ENCODE assay signal across 24 cellular contexts in genomic region chr2:205580591-205580990, GRCh38.
DNase-seq lines count a peak whose midpoint lies in the region; ATAC-seq and TF ChIP-seq lines count a peak whose summit lies in the region.
"Had no signal": no experiment of that assay in that cellular context is flagged by ENCODE, and none has a peak within 500 bp of the region (broad histone marks: within the 10 kb centered on the region; RNA-seq: fewer than 3 reads in every experiment).

No MANE protein-coding gene starts in this region.

- intact Hi-C loops in mammary epithelial cell (cut with micrococcal nuclease) = no loop called here
- intact Hi-C loops in MCF 10A (cut with micrococcal nuclease) = no loop called here
- intact Hi-C loops in CD4-positive, alpha-beta memory T cell (cut with micrococcal nuclease) = no loop called here

- H3K27ac ChIP-seq in mammary epithelial cell (ENCODE audit: insufficient read depth, low read depth, low read length) = no peak overlapping the region
- H3K27ac ChIP-seq in CD4-positive, alpha-beta memory T cell (ENCODE audit: low read depth, low read length) = no peak overlapping the region
- H3K27ac ChIP-seq: 22Rv1, BLaER1, heart right ventricle, neutrophil, spleen had no signal

- BruUV-seq in mammary epithelial cell (replicated peaks; lab: Mats Ljungman, UMichigan) (no TSS peak), MCF 10A (replicated peaks; lab: Mats Ljungman, UMichigan) (no TSS peak)

- no peaks in the 10 kb centered on the region for H3K4me1 Mint-ChIP-seq in MCF 10A (ENCODE audit: insufficient read depth, unreplicated experiment)
- no peaks in the 10 kb centered on the region for H3K4me1 Mint-ChIP-seq in activated CD8-positive, alpha-beta T cell treated with anti-CD3 and anti-CD28 coated beads, Interleukin-2, amount 10 ng/mL, durations not matched to agents 7 days and 5 days (ENCODE audit: low read depth)
- H3K4me1 Mint-ChIP-seq in CD4-positive, alpha-beta memory T cell = no peaks in the 10 kb centered on the region
- H3K4me1 Mint-ChIP-seq: activated CD4-positive, alpha-beta T cell treated with anti-CD3 and anti-CD28 coated beads, Interleukin-2, amount 10 ng/mL, durations not matched to agents 24 days and 14 days; activated naive CD8-positive, alpha-beta T cell treated with anti-CD3 and anti-CD28 coated beads, Interleukin-2, amount 50 U/mL, for 24 hours had no signal

- H3K4me2 ChIP-seq in mammary epithelial cell (ENCODE audit: insufficient read depth, low read depth, low read length) = no peak overlapping the region
- H3K4me2 ChIP-seq: BLaER1 had no signal

- in situ Hi-C loops in mammary epithelial cell (cut with MboI; ENCODE audit: low sequenced_read_pairs in 2 of 2) = no loop called here

- H3K4me3 Mint-ChIP-seq in MCF 10A (ENCODE audit: unreplicated experiment) = no peak overlapping the region
- H3K4me3 Mint-ChIP-seq in activated CD8-positive, alpha-beta T cell treated with anti-CD3 and anti-CD28 coated beads, Interleukin-2, amount 10 ng/mL, durations not matched to agents 7 days and 5 days = no peak overlapping the region
- H3K4me3 Mint-ChIP-seq in CD4-positive, alpha-beta memory T cell = no peak overlapping the region
- H3K4me3 Mint-ChIP-seq: activated CD4-positive, alpha-beta T cell treated with anti-CD3 and anti-CD28 coated beads, Interleukin-2, amount 10 ng/mL, durations not matched to agents 24 days and 14 days; activated naive CD8-positive, alpha-beta T cell treated with anti-CD3 and anti-CD28 coated beads, Interleukin-2, amount 50 U/mL, for 24 hours; type B pancreatic cell had no signal

- no peak for ATAC-seq in GM21528 (IDR thresholded peaks at IDR 0.05; ENCODE audit: low FRiP score, unreplicated experiment)
- no peak for ATAC-seq in activated CD8-positive, alpha-beta T cell treated with anti-CD3 and anti-CD28 coated beads, Interleukin-2, amount 10 ng/mL, durations not matched to agents 7 days and 5 days
- ATAC-seq: activated naive CD8-positive, alpha-beta T cell treated with anti-CD3 and anti-CD28 coated beads, Interleukin-2, amount 50 U/mL, for 24 hours; heart right ventricle; left ventricle myocardium superior had no signal

- no peak overlapping the region for H2AFZ ChIP-seq in mammary epithelial cell (ENCODE audit: low read depth, low read length)

- H3K27me3 ChIP-seq in mammary epithelial cell (ENCODE audit: insufficient read depth, low read length) = no peaks in the 10 kb centered on the region
- no peaks in the 10 kb centered on the region for H3K27me3 ChIP-seq in CD4-positive, alpha-beta memory T cell (ENCODE audit: insufficient read depth, low read length)
- H3K27me3 ChIP-seq: BLaER1, heart right ventricle, neutrophil, spleen had no signal

- no peak overlapping the region for H3K4me3 ChIP-seq in mammary epithelial cell (replicated peaks in 1 of 3; ENCODE audit: insufficient read depth in 1 of 3, low read depth in 2 of 3, low read length in 3 of 3)
- no peak overlapping the region for H3K4me3 ChIP-seq in fibroblast of villous mesenchyme (ENCODE audit: low read depth, low read length)
- H3K4me3 ChIP-seq in CD4-positive, alpha-beta memory T cell (ENCODE audit: low read length in 2 of 2) = no peak overlapping the region
- H3K4me3 ChIP-seq: BLaER1, heart right ventricle, spleen had no signal

- 40% methylated on average over 2 of the region's 2 CpGs for WGBS in mammary epithelial cell (ENCODE audit: low coverage, missing lambda C conversion rate)

- no peaks in the 10 kb centered on the region for H3K79me2 ChIP-seq in mammary epithelial cell (ENCODE audit: insufficient read depth, low read length)

- H3K27me3 Mint-ChIP-seq in MCF 10A (ENCODE audit: insufficient read depth, unreplicated experiment) = no peaks in the 10 kb centered on the region
- peaks cover 2% of the 10 kb centered on the region for H3K27me3 Mint-ChIP-seq in activated CD8-positive, alpha-beta T cell treated with anti-CD3 and anti-CD28 coated beads, Interleukin-2, amount 10 ng/mL, durations not matched to agents 7 days and 5 days (ENCODE audit: low read depth)
- peaks cover 0 to 1% of the 10 kb centered on the region in 2 donors for H3K27me3 Mint-ChIP-seq in CD4-positive, alpha-beta memory T cell
- H3K27me3 Mint-ChIP-seq: activated naive CD8-positive, alpha-beta T cell treated with anti-CD3 and anti-CD28 coated beads, Interleukin-2, amount 50 U/mL, for 24 hours; type B pancreatic cell had no signal

- H3K36me3 ChIP-seq in mammary epithelial cell (ENCODE audit: insufficient read depth, low read length) = no peaks in the 10 kb centered on the region
- no peaks in the 10 kb centered on the region for H3K36me3 ChIP-seq in CD4-positive, alpha-beta memory T cell (ENCODE audit: insufficient read depth, low read length)
- H3K36me3 ChIP-seq: BLaER1, heart right ventricle, neutrophil, spleen had no signal

- H3K9ac ChIP-seq in mammary epithelial cell (ENCODE audit: insufficient read depth, low read length) = no peak overlapping the region
- H3K9ac ChIP-seq: BLaER1 had no signal

- peak; percentile 3 for DNase-seq in mammary epithelial cell
- no peak for DNase-seq in MCF 10A (ENCODE audit: unreplicated experiment)
- peak; percentile 54 for DNase-seq in astrocyte of the hippocampus (ENCODE audit: low read depth, low spot score)
- DNase-seq in fibroblast of villous mesenchyme (ENCODE audit: low read depth) = peak; percentile 42
- DNase-seq in cerebellar nuclear complex (lab: John Stamatoyannopoulos, UW) = no peak
- DNase-seq in activated CD8-positive, alpha-beta T cell treated with anti-CD3 and anti-CD28 coated beads, Interleukin-2, amount 10 ng/mL, durations not matched to agents 7 days and 5 days = no peak
- DNase-seq in CD4-positive, alpha-beta memory T cell = no peak
- DNase-seq: activated CD4-positive, alpha-beta T cell treated with anti-CD3 and anti-CD28 coated beads, Interleukin-2, amount 10 ng/mL, durations not matched to agents 24 days and 14 days; activated CD8-positive, alpha-beta memory T cell treated with anti-CD3 and anti-CD28 coated beads, Interleukin-2, amount 50 U/mL, for 48 hours; activated effector memory CD4-positive, alpha-beta T cell treated with Interleukin-2 at 50 U/mL for 16 hours; activated naive CD8-positive, alpha-beta T cell treated with anti-CD3 and anti-CD28 coated beads, Interleukin-2, amount 50 U/mL, for 24 hours; central memory CD4-positive, alpha-beta T cell; erythroblast; heart right ventricle; left ventricle myocardium superior; NCI-H146; Right ventricle myocardium superior; spleen; stimulated activated CD4-positive, alpha-beta T cell treated with anti-CD3 and anti-CD28 coated beads, Interleukin-4, amount 100 ng/mL, for 4 hours had no signal

- TF ChIP-seq CTCF in mammary epithelial cell (conservative IDR thresholded peaks at IDR 0.05 in 1 of 2, IDR thresholded peaks at IDR 0.05 in 1 of 2; ENCODE audit: extremely low read depth in 1 of 2, insufficient read depth in 1 of 2, low read depth in 1 of 2, low read length in 2 of 2) = no peak
- no peak for TF ChIP-seq CTCF in MCF 10A (IDR thresholded peaks at IDR 0.05; ENCODE audit: unreplicated experiment)
- TF ChIP-seq CTCF in fibroblast of villous mesenchyme (IDR thresholded peaks at IDR 0.05; ENCODE audit: insufficient read depth, low read depth, low read length) = no peak

- no peaks in the 10 kb centered on the region for H3K9me3 ChIP-seq in mammary epithelial cell (replicated peaks; ENCODE audit: insufficient read depth, low read length)
- no peaks in the 10 kb centered on the region for H3K9me3 ChIP-seq in CD4-positive, alpha-beta memory T cell (ENCODE audit: control insufficient read depth in 1 of 2, low read length in 2 of 2)
- H3K9me3 ChIP-seq: BLaER1, neutrophil had no signal

- dilution Hi-C loops in mammary epithelial cell (cut with HindIII; ENCODE audit: low sequenced_read_pairs) = no loop called here

- POLR2A ChIA-PET in MCF 10A (lab: Yijun Ruan, JAX) = interaction anchor here (0.6 kb wide), 1 partner anchor 82 kb away, joined by 3 read pairs; no protein-coding TSS in a partner anchor
- POLR2A ChIA-PET in activated CD8-positive, alpha-beta T cell treated with anti-CD3 and anti-CD28 coated beads, Interleukin-2, amount 10 ng/mL, durations not matched to agents 7 days and 5 days (lab: Charles Lee) = no interaction called here
- POLR2A ChIA-PET in CD4-positive, alpha-beta memory T cell (lab: Charles Lee; ENCODE audit: partially characterized antibody) = no interaction called here

- H4K20me1 ChIP-seq in mammary epithelial cell (ENCODE audit: insufficient read depth, low read length) = no peaks in the 10 kb centered on the region
- H4K20me1 ChIP-seq: BLaER1 had no signal

- H3K9me3 Mint-ChIP-seq in MCF 10A (ENCODE audit: unreplicated experiment) = no peaks in the 10 kb centered on the region
- no peaks in the 10 kb centered on the region for H3K9me3 Mint-ChIP-seq in activated CD8-positive, alpha-beta T cell treated with anti-CD3 and anti-CD28 coated beads, Interleukin-2, amount 10 ng/mL, durations not matched to agents 7 days and 5 days (ENCODE audit: insufficient read depth)
- peaks cover 0 to 11% (median 8%) of the 10 kb centered on the region in 8 donors for H3K9me3 Mint-ChIP-seq in CD4-positive, alpha-beta memory T cell

- H3K27ac Mint-ChIP-seq in MCF 10A (ENCODE audit: low read depth, unreplicated experiment) = no peak overlapping the region
- no peak overlapping the region for H3K27ac Mint-ChIP-seq in activated CD8-positive, alpha-beta T cell treated with anti-CD3 and anti-CD28 coated beads, Interleukin-2, amount 10 ng/mL, durations not matched to agents 7 days and 5 days
- no peak overlapping the region for H3K27ac Mint-ChIP-seq in CD4-positive, alpha-beta memory T cell
- H3K27ac Mint-ChIP-seq: activated CD4-positive, alpha-beta T cell treated with anti-CD3 and anti-CD28 coated beads, Interleukin-2, amount 10 ng/mL, durations not matched to agents 24 days and 14 days; activated naive CD8-positive, alpha-beta T cell treated with anti-CD3 and anti-CD28 coated beads, Interleukin-2, amount 50 U/mL, for 24 hours; type B pancreatic cell had no signal

- no peaks in the 10 kb centered on the region for H3K4me1 ChIP-seq in mammary epithelial cell (ENCODE audit: insufficient read depth, low read length)
- H3K4me1 ChIP-seq in CD4-positive, alpha-beta memory T cell (ENCODE audit: insufficient read depth, low read length) = no peaks in the 10 kb centered on the region
- H3K4me1 ChIP-seq: BLaER1, heart right ventricle, spleen had no signal

- CTCF ChIA-PET in mammary epithelial cell (lab: Charles Lee; ENCODE audit: low non-redundant PET) (no interaction called here), MCF 10A (lab: Yijun Ruan, JAX) (interaction anchor here (0.7 kb wide), 1 partner anchor 343 kb away, joined by 3 read pairs; no protein-coding TSS in a partner anchor)
- CTCF ChIA-PET in activated CD8-positive, alpha-beta T cell treated with anti-CD3 and anti-CD28 coated beads, Interleukin-2, amount 10 ng/mL, durations not matched to agents 7 days and 5 days (lab: Charles Lee) = no interaction called here
- CTCF ChIA-PET in CD4-positive, alpha-beta memory T cell (lab: Charles Lee; ENCODE audit: partially characterized antibody) = no interaction called here

- H3K36me3 Mint-ChIP-seq in MCF 10A (ENCODE audit: insufficient read depth, unreplicated experiment) = no peaks in the 10 kb centered on the region
- H3K36me3 Mint-ChIP-seq in activated CD8-positive, alpha-beta T cell treated with anti-CD3 and anti-CD28 coated beads, Interleukin-2, amount 10 ng/mL, durations not matched to agents 7 days and 5 days (ENCODE audit: low read depth) = no peaks in the 10 kb centered on the region
- H3K36me3 Mint-ChIP-seq in CD4-positive, alpha-beta memory T cell = no peaks in the 10 kb centered on the region
- H3K36me3 Mint-ChIP-seq: type B pancreatic cell had no signal

Comparison
In these comparisons a context has a peak if more than half of its experiments do, and no peak if none do; other contexts are left out.
1. DNase-seq: peak in mammary epithelial cell (single experiment), astrocyte of the hippocampus (single experiment) and fibroblast of villous mesenchyme (single experiment); none in MCF 10A (single experiment), cerebellar nuclear complex (0 of 2), activated CD8-positive, alpha-beta T cell treated with anti-CD3 and anti-CD28 coated beads, Interleukin-2, amount 10 ng/mL, durations not matched to agents 7 days and 5 days (single experiment) and CD4-positive, alpha-beta memory T cell (0 of 5).